ENCODE assay signal across 9 cellular contexts in the genomic region with DNA sequence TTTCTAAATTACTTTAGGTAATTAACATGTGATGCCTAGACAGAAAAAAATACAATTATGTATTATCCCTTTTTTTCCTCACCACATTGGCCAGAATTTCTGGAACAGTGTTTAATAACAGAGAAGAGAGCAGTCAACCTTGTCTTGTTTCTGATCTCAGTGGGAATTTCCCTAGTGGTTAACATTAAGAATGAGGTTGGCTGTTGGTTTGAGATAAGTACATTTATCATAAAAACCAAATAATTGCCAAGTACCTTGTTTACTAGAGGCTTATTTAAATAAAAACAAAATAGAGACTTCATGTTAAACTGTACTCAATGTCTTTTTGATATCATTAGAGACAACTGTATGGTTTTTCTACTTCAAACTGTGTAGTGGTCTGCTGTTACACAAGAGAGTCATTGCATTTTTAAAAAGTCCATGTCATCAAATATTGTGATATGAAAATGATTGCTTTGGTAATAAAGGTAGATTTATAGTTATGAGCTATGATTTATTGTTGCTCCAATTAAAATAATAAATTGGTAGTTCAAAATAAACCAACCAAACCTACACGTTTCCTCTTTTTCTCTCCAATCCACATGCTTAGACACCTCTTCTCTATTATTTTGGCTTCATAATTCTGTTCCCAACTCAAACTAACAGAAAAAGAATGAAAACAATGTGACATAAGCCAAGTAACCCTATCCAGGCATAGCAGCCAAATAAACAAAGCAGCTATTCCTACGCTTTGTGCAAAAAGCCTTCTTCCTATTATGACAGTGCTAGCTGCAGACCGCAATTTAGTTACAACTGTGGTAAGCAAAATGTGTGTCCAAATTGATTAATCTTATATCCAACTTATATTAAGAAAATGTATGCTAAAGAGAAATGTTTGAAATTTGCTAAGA. TPM values are rescaled to one million over a fixed set of nuclear protein-coding genes. Genes with fewer than 3 reads are reported as not detected.
DNase-seq lines count a peak whose midpoint lies in the region; ATAC-seq and TF ChIP-seq lines count a peak whose summit lies in the region.
"Had no signal": no experiment of that assay in that cellular context is flagged by ENCODE, and none has a peak within 500 bp of the region (broad histone marks: within the 10 kb centered on the region; RNA-seq: fewer than 3 reads in every experiment).

No MANE protein-coding gene starts in this region.

- no peak for DNase-seq in activated naive CD4-positive, alpha-beta T cell treated with anti-CD3 and anti-CD28 coated beads, Interleukin-2, amount 50 U/mL, for 72 hours (ENCODE audit: low spot score in 2 of 2)
- DNase-seq in mesenchymal stem cell (peak; percentile 66), adrenal gland (no peak), HPDE6-E6E7 (ENCODE audit: extremely low spot score) (no peak), HK-2 (ENCODE audit: unreplicated experiment) (no peak)
- DNase-seq in stimulated activated CD4-positive, alpha-beta T cell treated with anti-CD3 and anti-CD28 coated beads, Interleukin-4, amount 100 ng/mL, for 4 hours: no peak
- DNase-seq: right lobe of liver had no signal

- H3K9me3 ChIP-seq in mesenchymal stem cell (ENCODE audit: control insufficient read depth, low read length): no peaks in the 10 kb centered on the region
- H3K9me3 ChIP-seq in adrenal gland (replicated peaks in 1 of 3): no peaks in the 10 kb centered on the region
- H3K9me3 ChIP-seq: right lobe of liver had no signal

- H3K9ac ChIP-seq in mesenchymal stem cell (ENCODE audit: low read length): peak overlapping the region; percentile 74

- no peaks in the 10 kb centered on the region for H3K27me3 ChIP-seq in mesenchymal stem cell (ENCODE audit: control insufficient read depth in 1 of 2, insufficient read depth in 1 of 2, low read length in 2 of 2)
- no peaks in the 10 kb centered on the region for H3K27me3 ChIP-seq in adrenal gland
- H3K27me3 ChIP-seq: right lobe of liver had no signal

- H3K79me1 ChIP-seq in mesenchymal stem cell (replicated peaks; ENCODE audit: low read length, poor library complexity, severe bottlenecking): no peaks in the 10 kb centered on the region

- no peak for TF ChIP-seq CTCF in adrenal gland (IDR thresholded peaks at IDR 0.05)

- no peak overlapping the region for H3K18ac ChIP-seq in mesenchymal stem cell (ENCODE audit: low read depth in 1 of 2, low read length in 2 of 2)

- TF ChIP-seq POLR2A in adrenal gland (IDR thresholded peaks at IDR 0.05): no peak

- H4K8ac ChIP-seq in mesenchymal stem cell (ENCODE audit: low read length): no peak overlapping the region

- H3K4me2 ChIP-seq in mesenchymal stem cell (ENCODE audit: low read length, poor library complexity, severe bottlenecking): peak overlapping the region; percentile 40

- peak overlapping the region in 1 of 2 experiments; percentile 56 for H3K4me3 ChIP-seq in mesenchymal stem cell (ENCODE audit: insufficient read depth in 1 of 2, low read depth in 1 of 2, low read length in 2 of 2)
- H3K4me3 ChIP-seq in adrenal gland: peak overlapping the region in 1 of 4 donors; percentile 11
- H3K4me3 ChIP-seq: right lobe of liver had no signal

- no peak overlapping the region for H2BK5ac ChIP-seq in mesenchymal stem cell (ENCODE audit: low read depth, low read length, poor library complexity, severe bottlenecking)

- no peaks in the 10 kb centered on the region for H3K36me3 ChIP-seq in mesenchymal stem cell (ENCODE audit: control insufficient read depth in 1 of 2, insufficient read depth in 2 of 2, low read depth in 1 of 2, low read length in 2 of 2)
- no peaks in the 10 kb centered on the region for H3K36me3 ChIP-seq in adrenal gland (replicated peaks in 1 of 2)
- H3K36me3 ChIP-seq: right lobe of liver had no signal

- no peak overlapping the region for H3K14ac ChIP-seq in mesenchymal stem cell (ENCODE audit: low read length in 2 of 2)

- H3K23ac ChIP-seq in mesenchymal stem cell (ENCODE audit: low read length in 2 of 2): no peak overlapping the region

- H2BK120ac ChIP-seq in mesenchymal stem cell (ENCODE audit: low read depth, low read length): no peak overlapping the region

- no peak overlapping the region for H3K27ac ChIP-seq in mesenchymal stem cell (ENCODE audit: low read length, poor library complexity, severe bottlenecking)
- no peak overlapping the region for H3K27ac ChIP-seq in adrenal gland
- H3K27ac ChIP-seq: right lobe of liver had no signal

- no peak overlapping the region for H2AK5ac ChIP-seq in mesenchymal stem cell (ENCODE audit: low read length, severe bottlenecking)

- no peak overlapping the region for H2BK12ac ChIP-seq in mesenchymal stem cell (ENCODE audit: low read length in 2 of 2)

- H3K27ac Mint-ChIP-seq in activated naive CD4-positive, alpha-beta T cell treated with anti-CD3 and anti-CD28 coated beads, Interleukin-2, amount 50 U/mL, for 72 hours: peak overlapping the region; percentile 97 to 98

- H4K91ac ChIP-seq in mesenchymal stem cell (ENCODE audit: low read length): no peak overlapping the region

- H2AFZ ChIP-seq in mesenchymal stem cell (ENCODE audit: low read depth, low read length): no peak overlapping the region

- H3K4me1 ChIP-seq in mesenchymal stem cell (ENCODE audit: control insufficient read depth, insufficient read depth, low read depth, low read length) (peaks cover 8% of the 10 kb centered on the region), adrenal gland (replicated peaks in 1 of 2) (peaks cover 9 to 33% of the 10 kb centered on the region in 2 donors)

- peaks cover 28 to 43% of the 10 kb centered on the region in 2 donors for H3K36me3 Mint-ChIP-seq in activated naive CD4-positive, alpha-beta T cell treated with anti-CD3 and anti-CD28 coated beads, Interleukin-2, amount 50 U/mL, for 72 hours

- no peak overlapping the region for H2BK15ac ChIP-seq in mesenchymal stem cell (ENCODE audit: low read depth, poor library complexity, severe bottlenecking)

- ATAC-seq in GM18519 (IDR thresholded peaks at IDR 0.05; ENCODE audit: low FRiP score, unreplicated experiment) (peak; percentile 32), HG02885 (IDR thresholded peaks at IDR 0.05; ENCODE audit: poor library complexity, unreplicated experiment) (peak; percentile 45)
- peak; percentile 19 to 23 for ATAC-seq in activated naive CD4-positive, alpha-beta T cell treated with anti-CD3 and anti-CD28 coated beads, Interleukin-2, amount 50 U/mL, for 72 hours

- H3K4ac ChIP-seq in mesenchymal stem cell (ENCODE audit: low read depth in 1 of 2, low read length in 2 of 2): no peak overlapping the region

- 12% methylated on average over 2 of the region's 3 CpGs for WGBS in mesenchymal stem cell
- 49 to 56% (median 52%) methylated on average over 3 of the region's 3 CpGs for WGBS in adrenal gland, 4 donors

- peaks cover 10 to 15% of the 10 kb centered on the region in 2 donors for H3K9me3 Mint-ChIP-seq in activated naive CD4-positive, alpha-beta T cell treated with anti-CD3 and anti-CD28 coated beads, Interleukin-2, amount 50 U/mL, for 72 hours

- intact Hi-C loops in adrenal gland (cut with DNase I): no loop called here

RNA-seq across cellular contexts. Expression of gene TANK, which starts 20.9 kb away (rescaled TPM):
- 100 to 1,000 TPM in 1 of 2 donors, 10 to 100 TPM in 1; 90.3 to 126 TPM for total RNA-seq in activated naive CD4-positive, alpha-beta T cell treated with anti-CD3 and anti-CD28 coated beads, Interleukin-2, amount 50 U/mL, for 72 hours
- polyA plus RNA-seq in mesenchymal stem cell (2013, experiment 1 of 2): 50.9 TPM
- polyA plus RNA-seq in mesenchymal stem cell (2013, experiment 2 of 2): 56.2 TPM
- total RNA-seq in adrenal gland: 10 to 100 TPM; 45.7 to 90.9 (median 55.0) TPM
- polyA plus RNA-seq in adrenal gland: 10 to 100 TPM; 23.7 to 82.8 (median 34.4) TPM
